In genomic region chrX:49878834-49879655, GRCh38 we compare ENCODE assay signal across 1 cellular context.
TF ChIP-seq lines count a peak whose summit lies in the region.

USP27X (plus strand) TSS chrX:49879484; CDS start chrX:49880308, 824 bp downstream.

TF ChIP-seq in HepG2, 621 proteins besides CTCF, POLR2A, EP300 and RAD21 (continued from another document):
- 0 out of 2 replicates have a peak, but pooled peaks have one; percentile 40 for TF ChIP-seq POGK (CRISPR knock-in tag; conservative IDR thresholded peaks at IDR 0.05)
- peak; percentile 56; the same call in 1 of the 2 replicates for TF ChIP-seq ETV5 (CRISPR knock-in tag; IDR thresholded peaks at IDR 0.05; ENCODE audit: borderline replicate concordance)
- 0 out of 2 replicates have a peak, but pooled peaks have one; percentile 33 for TF ChIP-seq ZFP82 (CRISPR knock-in tag; IDR thresholded peaks at IDR 0.05; ENCODE audit: borderline replicate concordance)
- no peak for TF ChIP-seq HNF4A (CRISPR knock-in tag; IDR thresholded peaks at IDR 0.05)
- peak; percentile 57; the same call in 1 of the 2 replicates for TF ChIP-seq ARID4A (CRISPR knock-in tag; IDR thresholded peaks at IDR 0.05; ENCODE audit: borderline replicate concordance)
- 0 out of 2 replicates have a peak, but pooled peaks have one; percentile 11 for TF ChIP-seq HDAC2 (CRISPR knock-in tag; IDR thresholded peaks at IDR 0.05)
- peak; percentile 81 for TF ChIP-seq ZMYM4 (CRISPR knock-in tag; IDR thresholded peaks at IDR 0.05)
- TF ChIP-seq PITX1 (CRISPR knock-in tag; IDR thresholded peaks at IDR 0.05): peak; percentile 22; the same call in 1 of the 2 replicates
